15 cellular contexts compared by ENCODE assay signal in genomic region chr4:32025840-32026459, GRCh38.
DNase-seq lines count a peak whose midpoint lies in the region; ATAC-seq, FAIRE-seq and TF ChIP-seq lines count a peak whose summit lies in the region.
"Had no signal": no experiment of that assay in that cellular context is flagged by ENCODE, and none has a peak within 500 bp of the region (broad histone marks: within the 10 kb centered on the region; RNA-seq: fewer than 3 reads in every experiment).

No MANE protein-coding gene starts in this region.

- H3K36me3 ChIP-seq in HUES64 (ENCODE audit: insufficient read depth, low read length) (no peaks in the 10 kb centered on the region), brain microvascular endothelial cell (replicated peaks) (no peaks in the 10 kb centered on the region), kidney epithelial cell (ENCODE audit: control insufficient read depth, insufficient read depth, low read length) (no peaks in the 10 kb centered on the region)
- H3K36me3 ChIP-seq: thoracic aorta had no signal

- H3K27ac ChIP-seq in A549 (peak overlapping the region; percentile 73 to 86), HUES64 (ENCODE audit: low read depth, low read length) (peak overlapping the region; percentile 24), brain microvascular endothelial cell (no peak overlapping the region)
- H3K27ac ChIP-seq: thoracic aorta had no signal

- CTCF ChIA-PET in A549 (lab: Yijun Ruan, JAX): no interaction called here

- no peak for TF ChIP-seq POLR2A in A549 (IDR thresholded peaks at IDR 0.05; ENCODE audit: low read length)

- TF ChIP-seq CTCF in A549 (IDR thresholded peaks at IDR 0.05): no peak
- no peak for TF ChIP-seq CTCF in brain microvascular endothelial cell (IDR thresholded peaks at IDR 0.05; ENCODE audit: low read depth, low read length, missing control alignments)
- no peak for TF ChIP-seq CTCF in kidney epithelial cell (IDR thresholded peaks at IDR 0.05; ENCODE audit: insufficient read depth, low read length, poor library complexity, severe bottlenecking)

- peak; percentile 18 to 85 for DNase-seq in A549 (ENCODE audit: low read depth in 1 of 2, low spot score in 1 of 2)
- DNase-seq in brain microvascular endothelial cell: peak; percentile 3
- DNase-seq in kidney epithelial cell (ENCODE audit: low read depth): peak; percentile 97
- DNase-seq in amniotic stem cell (lab: John Stamatoyannopoulos, UW): no peak
- DNase-seq in ureter (ENCODE audit: low spot score): no peak
- DNase-seq: activated CD4-positive, alpha-beta T cell treated with anti-CD3 and anti-CD28 coated beads for 4 hours; activated naive CD4-positive, alpha-beta T cell treated with anti-CD3 and anti-CD28 coated beads, Interleukin-2, amount 10 ng/mL, durations not matched to agents 7 days and 5 days; left ventricle myocardium superior; NCI-H2171; posterior cingulate gyrus; SHP77 had no signal

- 0 out of 5 replicates have a peak, but pooled peaks of 1 of the 2 experiments have one; percentile 18 for TF ChIP-seq EP300 in A549 (IDR thresholded peaks at IDR 0.05)

- no peak for TF ChIP-seq RAD21 in A549 (conservative IDR thresholded peaks at IDR 0.05 in 1 of 2, IDR thresholded peaks at IDR 0.05 in 1 of 2)

- ATAC-seq in A549 (peak; percentile 91 to 95), HG02938 (IDR thresholded peaks at IDR 0.05; ENCODE audit: unreplicated experiment) (no peak), GM18520 (IDR thresholded peaks at IDR 0.05; ENCODE audit: unreplicated experiment) (no peak)
- ATAC-seq: left ventricle myocardium superior had no signal

- 15% methylated on average over 5 of the region's 5 CpGs for WGBS in A549 (ENCODE audit: missing lambda C conversion rate)
- WGBS in HUES64: 86% methylated on average over 4 of the region's 5 CpGs

- H3K9ac ChIP-seq in HUES64 (ENCODE audit: low read depth, low read length): no peak overlapping the region

- H3K27me3 ChIP-seq in HUES64 (ENCODE audit: insufficient read depth, low read length): no peaks in the 10 kb centered on the region
- no peaks in the 10 kb centered on the region for H3K27me3 ChIP-seq in brain microvascular endothelial cell (replicated peaks)
- no peaks in the 10 kb centered on the region for H3K27me3 ChIP-seq in kidney epithelial cell (ENCODE audit: control insufficient read depth, insufficient read depth, low read length)

- H3K9me3 ChIP-seq in A549 (0 out of 3 replicates have a peak, but pooled peaks cover 2% of the 10 kb centered on the region), HUES64 (ENCODE audit: insufficient read depth, low read depth, low read length) (peaks cover 12% of the 10 kb centered on the region; the same call in 1 of the 2 replicates)
- H3K9me3 ChIP-seq: thoracic aorta had no signal

- peak overlapping the region; percentile 65 for H3K4me2 ChIP-seq in A549

- H3K4me1 ChIP-seq in A549 (peaks cover 58% of the 10 kb centered on the region), HUES64 (ENCODE audit: insufficient read depth, low read length) (peaks cover 11% of the 10 kb centered on the region; the same call in 1 of the 2 replicates)

- in situ Hi-C loops in brain microvascular endothelial cell (cut with HindIII; ENCODE audit: low pct_ligation_motif_present, low sequenced_read_pairs): no loop called here

- no peak overlapping the region for H3K4me3 ChIP-seq in A549
- no peak overlapping the region for H3K4me3 ChIP-seq in HUES64 (ENCODE audit: low read length)
- no peak overlapping the region for H3K4me3 ChIP-seq in brain microvascular endothelial cell (ENCODE audit: low read depth, low read length)
- no peak overlapping the region for H3K4me3 ChIP-seq in kidney epithelial cell (ENCODE audit: low read depth, low read length)
- H3K4me3 ChIP-seq: thoracic aorta had no signal

- FAIRE-seq in A549 (lab: Jason Lieb, UNC): peak; percentile 56

- POLR2A ChIA-PET in A549 (lab: Yijun Ruan, JAX): interaction anchor here (0.9 to 1.2 kb wide), 2 partner anchors 15 to 29 kb away, joined by 3 to 4 read pairs; no protein-coding TSS in a partner anchor

TF ChIP-seq in A549, 52 proteins besides CTCF, POLR2A, EP300 and RAD21:
- no peak for TF ChIP-seq HES2 (IDR thresholded peaks at IDR 0.05)
- no peak for TF ChIP-seq SREBF2 (IDR thresholded peaks at IDR 0.05)
- TF ChIP-seq CEBPB (IDR thresholded peaks at IDR 0.05): peak; percentile 48 to 65; a peak in 2 of 4 replicates
- TF ChIP-seq JUNB (IDR thresholded peaks at IDR 0.05): peak; percentile 44; the same call in 1 of the 2 replicates
- TF ChIP-seq RCOR1 (IDR thresholded peaks at IDR 0.05; ENCODE audit: low read depth, low read length): no peak
- TF ChIP-seq PBX3 (IDR thresholded peaks at IDR 0.05): no peak
- peak in 1 of 2 experiments; percentile 26; a peak in 1 of 5 replicates for TF ChIP-seq JUN (IDR thresholded peaks at IDR 0.05)
- no peak for TF ChIP-seq CBX2 (IDR thresholded peaks at IDR 0.05; ENCODE audit: borderline replicate concordance, low read depth)
- peak; percentile 25; the same call in 1 of the 2 replicates for TF ChIP-seq USF2 (IDR thresholded peaks at IDR 0.05)
- TF ChIP-seq FOSL2 (IDR thresholded peaks at IDR 0.05): peak; percentile 15; the same call in 1 of the 2 replicates
- TF ChIP-seq FOSL2 (CRISPR knock-in tag; IDR thresholded peaks at IDR 0.05): peak; percentile 67
TF ChIP-seq in A549: peak in this region for 5.

Comparison
In these comparisons a context has a peak if more than half of its experiments do, and no peak if none do; other contexts are left out.
1. ATAC-seq: peak in A549 (2 of 2); none in HG02938 (single experiment) and GM18520 (single experiment).
2. DNase-seq: peak in A549 (2 of 2), brain microvascular endothelial cell (single experiment) and kidney epithelial cell (single experiment); none in amniotic stem cell (single experiment) and ureter (single experiment).